ENCODE assay signal across 14 cellular contexts in genomic region chr7:157544226-157544625, GRCh38.
A peak's percentile ranks its signal among the peaks of the same experiment; 100 is the strongest.
DNase-seq lines count a peak whose midpoint lies in the region; ATAC-seq and TF ChIP-seq lines count a peak whose summit lies in the region.
"Had no signal": no experiment of that assay in that cellular context is flagged by ENCODE, and none has a peak within 500 bp of the region (broad histone marks: within the 10 kb centered on the region; RNA-seq: fewer than 3 reads in every experiment).

No MANE protein-coding gene starts in this region.

- H3K9me3 Mint-ChIP-seq in activated naive CD4-positive, alpha-beta T cell treated with anti-CD3 and anti-CD28 coated beads, Interleukin-2, amount 50 U/mL, for 24 hours: no peaks in the 10 kb centered on the region
- H3K9me3 Mint-ChIP-seq in WTC11: peaks cover 18% of the 10 kb centered on the region
- H3K9me3 Mint-ChIP-seq: CD4-positive, CD25-positive, alpha-beta regulatory T cell had no signal

- peaks cover 2% of the 10 kb centered on the region for H3K36me3 Mint-ChIP-seq in activated naive CD4-positive, alpha-beta T cell treated with anti-CD3 and anti-CD28 coated beads, Interleukin-2, amount 50 U/mL, for 24 hours
- peaks cover 12% of the 10 kb centered on the region; the same call in 1 of the 2 replicates for H3K36me3 Mint-ChIP-seq in WTC11

- peaks cover 4% of the 10 kb centered on the region for H3K36me3 ChIP-seq in lower lobe of right lung
- H3K36me3 ChIP-seq in suprapubic skin: peaks cover 9% of the 10 kb centered on the region
- H3K36me3 ChIP-seq in transverse colon: no peaks in the 10 kb centered on the region

- POLR2A ChIA-PET in WTC11 (lab: Charles Lee): no interaction called here

- TF ChIP-seq POLR2A in suprapubic skin (IDR thresholded peaks at IDR 0.05): no peak
- TF ChIP-seq POLR2A in transverse colon (IDR thresholded peaks at IDR 0.05): no peak

- H3K4me1 ChIP-seq in lower lobe of right lung (no peaks in the 10 kb centered on the region), suprapubic skin (no peaks in the 10 kb centered on the region), transverse colon (no peaks in the 10 kb centered on the region)
- H3K4me1 ChIP-seq: A549 had no signal

- no peaks in the 10 kb centered on the region for H3K27me3 Mint-ChIP-seq in activated naive CD4-positive, alpha-beta T cell treated with anti-CD3 and anti-CD28 coated beads, Interleukin-2, amount 50 U/mL, for 24 hours
- H3K27me3 Mint-ChIP-seq in WTC11 (ENCODE audit: low read depth): peaks cover 3% of the 10 kb centered on the region; the same call in 1 of the 2 replicates
- H3K27me3 Mint-ChIP-seq: CD4-positive, CD25-positive, alpha-beta regulatory T cell had no signal

- CTCF ChIA-PET in WTC11 (lab: Charles Lee): no interaction called here

- DNase-seq in activated naive CD4-positive, alpha-beta T cell (lab: John Stamatoyannopoulos, UW): no peak
- DNase-seq in WTC11 (ENCODE audit: low spot score) (peak; percentile 7), lower lobe of right lung (peak; percentile 39), suprapubic skin (ENCODE audit: low spot score in 2 of 2) (peak; percentile 15 to 44), transverse colon (no peak)
- DNase-seq: CD4-positive, CD25-positive, alpha-beta regulatory T cell; HCEC 1CT; IMR-90; NCI-H1417 treated with DMSO at 0.1 percent for 48 hours; NCI-H2029; NCI-H510A had no signal

- H3K4me1 Mint-ChIP-seq in activated naive CD4-positive, alpha-beta T cell treated with anti-CD3 and anti-CD28 coated beads, Interleukin-2, amount 50 U/mL, for 24 hours: peaks cover 16% of the 10 kb centered on the region
- no peaks in the 10 kb centered on the region; the same call in 1 of the 2 replicates for H3K4me1 Mint-ChIP-seq in WTC11

- H3K27ac Mint-ChIP-seq in activated naive CD4-positive, alpha-beta T cell treated with anti-CD3 and anti-CD28 coated beads, Interleukin-2, amount 50 U/mL, for 24 hours: peak overlapping the region; percentile 52
- peak overlapping the region; percentile 47; the same call in 1 of the 2 replicates for H3K27ac Mint-ChIP-seq in WTC11

- in situ Hi-C loops in transverse colon (cut with MboI; ENCODE audit: low pct_ligation_motif_present in 1 of 4, low pct_unique_long_range_greater_than_20kb in 1 of 4, low sequenced_read_pairs in 3 of 4): no loop called here

- TF ChIP-seq EP300 in suprapubic skin (IDR thresholded peaks at IDR 0.05): no peak
- TF ChIP-seq EP300 in transverse colon (IDR thresholded peaks at IDR 0.05; ENCODE audit: low read depth): no peak

- intact Hi-C loops in lower lobe of right lung (cut with DNase I) (no loop called here), transverse colon (cut with DNase I; ENCODE audit: low total_unique reads) (no loop called here)

- ATAC-seq in WTC11 (no peak), lower lobe of right lung (no peak), HG03565 (IDR thresholded peaks at IDR 0.05; ENCODE audit: unreplicated experiment) (no peak)
- ATAC-seq: A549 had no signal

- WGBS in suprapubic skin: 67% methylated on average over 19 of the region's 19 CpGs
- WGBS in transverse colon (ENCODE audit: low coverage in 1 of 2), 2 donors: 79 to 86% methylated on average over 19 of the region's 19 CpGs

- H3K27me3 ChIP-seq in lower lobe of right lung (ENCODE audit: low read depth) (no peaks in the 10 kb centered on the region), suprapubic skin (no peaks in the 10 kb centered on the region), transverse colon (no peaks in the 10 kb centered on the region)

- no peak overlapping the region for H3K4me3 Mint-ChIP-seq in activated naive CD4-positive, alpha-beta T cell treated with anti-CD3 and anti-CD28 coated beads, Interleukin-2, amount 50 U/mL, for 24 hours
- no peak overlapping the region for H3K4me3 Mint-ChIP-seq in WTC11
- H3K4me3 Mint-ChIP-seq: CD4-positive, CD25-positive, alpha-beta regulatory T cell had no signal

- no peak overlapping the region for H3K4me3 ChIP-seq in lower lobe of right lung
- no peak overlapping the region for H3K4me3 ChIP-seq in suprapubic skin
- no peak overlapping the region for H3K4me3 ChIP-seq in transverse colon
- H3K4me3 ChIP-seq: A549 had no signal

- no peaks in the 10 kb centered on the region for H3K9me3 ChIP-seq in lower lobe of right lung
- H3K9me3 ChIP-seq in suprapubic skin: no peaks in the 10 kb centered on the region
- no peaks in the 10 kb centered on the region for H3K9me3 ChIP-seq in transverse colon
- H3K9me3 ChIP-seq: A549 had no signal

- TF ChIP-seq CTCF in WTC11 (IDR thresholded peaks at IDR 0.05) (no peak), lower lobe of right lung (IDR thresholded peaks at IDR 0.05) (no peak), suprapubic skin (IDR thresholded peaks at IDR 0.05) (no peak), transverse colon (IDR thresholded peaks at IDR 0.05) (no peak)

- H3K27ac ChIP-seq in lower lobe of right lung: no peak overlapping the region
- H3K27ac ChIP-seq in suprapubic skin: no peak overlapping the region
- no peak overlapping the region for H3K27ac ChIP-seq in transverse colon
- H3K27ac ChIP-seq: A549 had no signal

TF ChIP-seq in WTC11, 78 proteins besides CTCF, POLR2A, EP300 and RAD21:
- TF ChIP-seq, protein P1, sequence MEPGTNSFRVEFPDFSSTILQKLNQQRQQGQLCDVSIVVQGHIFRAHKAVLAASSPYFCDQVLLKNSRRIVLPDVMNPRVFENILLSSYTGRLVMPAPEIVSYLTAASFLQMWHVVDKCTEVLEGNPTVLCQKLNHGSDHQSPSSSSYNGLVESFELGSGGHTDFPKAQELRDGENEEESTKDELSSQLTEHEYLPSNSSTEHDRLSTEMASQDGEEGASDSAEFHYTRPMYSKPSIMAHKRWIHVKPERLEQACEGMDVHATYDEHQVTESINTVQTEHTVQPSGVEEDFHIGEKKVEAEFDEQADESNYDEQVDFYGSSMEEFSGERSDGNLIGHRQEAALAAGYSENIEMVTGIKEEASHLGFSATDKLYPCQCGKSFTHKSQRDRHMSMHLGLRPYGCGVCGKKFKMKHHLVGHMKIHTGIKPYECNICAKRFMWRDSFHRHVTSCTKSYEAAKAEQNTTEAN (CRISPR knock-in tag; IDR thresholded peaks at IDR 0.05): no peak
- TF ChIP-seq SP1 (CRISPR knock-in tag; conservative IDR thresholded peaks at IDR 0.05) (no peak), ZNF396 (CRISPR knock-in tag; IDR thresholded peaks at IDR 0.05; ENCODE audit: borderline replicate concordance) (no peak), EMX1 (CRISPR knock-in tag; IDR thresholded peaks at IDR 0.05) (no peak)

Comparison
In these comparisons a context has a peak if more than half of its experiments do, and no peak if none do; other contexts are left out.
1. DNase-seq: peak in WTC11 (single experiment), lower lobe of right lung (single experiment) and suprapubic skin (2 of 2); none in activated naive CD4-positive, alpha-beta T cell (0 of 4) and transverse colon (single experiment).